Comparison of ENCODE assay signal across 1 cellular context in the genomic region with DNA sequence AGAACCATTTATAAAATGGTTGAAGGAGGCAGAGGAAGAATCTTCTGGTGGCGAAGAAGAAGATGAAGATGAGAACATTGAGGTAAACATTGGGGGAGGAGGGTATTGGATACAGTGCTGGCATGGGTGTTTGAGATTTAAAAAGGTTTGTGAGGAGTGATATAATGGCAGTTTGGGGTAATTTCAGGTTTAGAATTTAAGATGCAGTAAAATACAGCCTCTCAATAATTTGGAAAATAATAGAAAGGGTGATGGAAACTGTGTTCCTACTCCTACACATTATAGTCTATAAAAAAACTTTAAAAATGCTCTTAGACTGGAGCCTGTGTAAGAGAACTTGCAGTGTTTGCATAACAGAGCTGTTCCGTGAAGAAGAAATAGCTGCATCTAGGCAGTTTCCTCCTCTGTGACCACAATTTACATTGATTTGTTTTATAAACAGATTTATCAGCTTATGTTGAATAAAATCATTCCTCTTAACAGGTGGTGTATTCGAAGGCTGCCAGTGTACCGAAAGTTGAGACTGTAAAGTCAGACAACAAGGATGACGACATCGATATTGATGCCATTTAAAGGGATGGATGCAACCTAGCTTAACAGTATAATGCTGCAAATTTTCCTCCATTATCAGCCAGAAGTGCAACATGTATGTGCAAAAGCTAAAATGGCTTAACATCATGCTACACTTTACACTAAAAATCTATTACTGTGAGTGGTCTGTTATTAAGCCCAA.
TF ChIP-seq lines count a peak whose summit lies in the region.

No MANE protein-coding gene starts in this region.

TF ChIP-seq in H1, 55 proteins besides CTCF, POLR2A, EP300 and RAD21:
- TF ChIP-seq HDAC6 (IDR thresholded peaks at IDR 0.05; ENCODE audit: low read depth, low read length): no peak
- TF ChIP-seq CHD2 (IDR thresholded peaks at IDR 0.05; ENCODE audit: low read length): no peak
- no peak for TF ChIP-seq KDM1A (IDR thresholded peaks at IDR 0.05; ENCODE audit: borderline replicate concordance, low read length)
- TF ChIP-seq SRF (IDR thresholded peaks at IDR 0.05; ENCODE audit: low read depth, low read length): no peak
- TF ChIP-seq POLR2AphosphoS5 (IDR thresholded peaks at IDR 0.05; ENCODE audit: low read depth, low read length): peak; percentile 37; the same call in 1 of the 2 replicates
- no peak for TF ChIP-seq PHF8 (conservative IDR thresholded peaks at IDR 0.05; ENCODE audit: low read depth, low read length)
